8 cellular contexts compared by ENCODE assay signal in genomic region chr10:75211007-75211735, GRCh38. TPM values are rescaled to one million over a fixed set of nuclear protein-coding genes. Genes with fewer than 3 reads are reported as not detected.
A peak's percentile ranks its signal among the peaks of the same experiment; 100 is the strongest.
DNase-seq lines count a peak whose midpoint lies in the region; ATAC-seq and TF ChIP-seq lines count a peak whose summit lies in the region.

No MANE protein-coding gene starts in this region.

- peak overlapping the region; percentile 99 for H3K9ac ChIP-seq in mammary epithelial cell (ENCODE audit: insufficient read depth, low read length)

- peaks cover 55% of the 10 kb centered on the region for H3K4me1 Mint-ChIP-seq in stimulated activated naive CD8-positive, alpha-beta T cell treated with anti-CD3 and anti-CD28 coated beads, Interleukin-15, Interleukin-2, amounts not matched to agents 100 ng/mL and 50 ng/mL, for 24 hours (ENCODE audit: low read depth)

- H3K9me3 Mint-ChIP-seq in stimulated activated naive CD8-positive, alpha-beta T cell treated with anti-CD3 and anti-CD28 coated beads, Interleukin-15, Interleukin-2, amounts not matched to agents 100 ng/mL and 50 ng/mL, for 24 hours: no peaks in the 10 kb centered on the region

- peak; percentile 70 for DNase-seq in AG10803 (ENCODE audit: low read depth)
- peak; percentile 43 for DNase-seq in RPMI8226
- peak; percentile 66 for DNase-seq in mammary epithelial cell
- DNase-seq in left lobe of liver (ENCODE audit: low spot score): no peak

- H3K4me1 ChIP-seq in mammary epithelial cell (ENCODE audit: insufficient read depth, low read length): peaks cover 48% of the 10 kb centered on the region

- H3K9me3 ChIP-seq in mammary epithelial cell (replicated peaks; ENCODE audit: insufficient read depth, low read length): no peaks in the 10 kb centered on the region

- BruUV-seq in mammary epithelial cell (replicated peaks; lab: Mats Ljungman, UMichigan): TSS peak; percentile 66

- intact Hi-C loops in mammary epithelial cell (cut with micrococcal nuclease): no loop called here

- H3K4me2 ChIP-seq in mammary epithelial cell (ENCODE audit: insufficient read depth, low read depth, low read length): peak overlapping the region; percentile 97

- in situ Hi-C loops in mammary epithelial cell (cut with MboI; ENCODE audit: low sequenced_read_pairs in 2 of 2): no loop called here

- CTCF ChIA-PET in mammary epithelial cell (lab: Charles Lee; ENCODE audit: low non-redundant PET): interaction anchor here (0.6 to 1.3 kb wide), 4 partner anchors 19 to 25 kb away, joined by 3 to 12 read pairs (median 4); partner anchors contain the start of gene COMTD1

- H3K27ac Mint-ChIP-seq in stimulated activated naive CD8-positive, alpha-beta T cell treated with anti-CD3 and anti-CD28 coated beads, Interleukin-15, Interleukin-2, amounts not matched to agents 100 ng/mL and 50 ng/mL, for 24 hours: peak overlapping the region; percentile 98

- peak overlapping the region; percentile 93 for H3K27ac ChIP-seq in mammary epithelial cell (ENCODE audit: insufficient read depth, low read depth, low read length)

- ATAC-seq in GM19455 (IDR thresholded peaks at IDR 0.05; ENCODE audit: unreplicated experiment): peak; percentile 34
- peak; percentile 39 for ATAC-seq in left lobe of liver
- no peak for ATAC-seq in GM18909 (IDR thresholded peaks at IDR 0.05; ENCODE audit: poor library complexity, unreplicated experiment)
- ATAC-seq in HG02798 (IDR thresholded peaks at IDR 0.05; ENCODE audit: poor library complexity, unreplicated experiment): no peak

- H3K27me3 ChIP-seq in mammary epithelial cell (ENCODE audit: insufficient read depth, low read length): no peaks in the 10 kb centered on the region

- H3K36me3 ChIP-seq in mammary epithelial cell (ENCODE audit: insufficient read depth, low read length): peaks cover 9% of the 10 kb centered on the region

- H3K4me3 Mint-ChIP-seq in stimulated activated naive CD8-positive, alpha-beta T cell treated with anti-CD3 and anti-CD28 coated beads, Interleukin-15, Interleukin-2, amounts not matched to agents 100 ng/mL and 50 ng/mL, for 24 hours: peak overlapping the region; percentile 95

- TF ChIP-seq CTCF in AG10803 (conservative IDR thresholded peaks at IDR 0.05; ENCODE audit: low read length) (no peak), mammary epithelial cell (conservative IDR thresholded peaks at IDR 0.05 in 1 of 2, IDR thresholded peaks at IDR 0.05 in 1 of 2; ENCODE audit: extremely low read depth in 1 of 2, insufficient read depth in 1 of 2, low read depth in 1 of 2, low read length in 2 of 2) (no peak)

- H3K79me2 ChIP-seq in mammary epithelial cell (ENCODE audit: insufficient read depth, low read length): peaks cover 54% of the 10 kb centered on the region

- dilution Hi-C loops in mammary epithelial cell (cut with HindIII; ENCODE audit: low sequenced_read_pairs): no loop called here

- H3K36me3 Mint-ChIP-seq in stimulated activated naive CD8-positive, alpha-beta T cell treated with anti-CD3 and anti-CD28 coated beads, Interleukin-15, Interleukin-2, amounts not matched to agents 100 ng/mL and 50 ng/mL, for 24 hours (ENCODE audit: low read depth): peaks cover 40% of the 10 kb centered on the region

- 2% methylated on average over 35 of the region's 38 CpGs for WGBS in mammary epithelial cell (ENCODE audit: low coverage, missing lambda C conversion rate)

- peak overlapping the region; percentile 68 for H2AFZ ChIP-seq in mammary epithelial cell (ENCODE audit: low read depth, low read length)

- no peaks in the 10 kb centered on the region for H3K27me3 Mint-ChIP-seq in stimulated activated naive CD8-positive, alpha-beta T cell treated with anti-CD3 and anti-CD28 coated beads, Interleukin-15, Interleukin-2, amounts not matched to agents 100 ng/mL and 50 ng/mL, for 24 hours

- no peaks in the 10 kb centered on the region for H4K20me1 ChIP-seq in mammary epithelial cell (ENCODE audit: insufficient read depth, low read length)

- H3K4me3 ChIP-seq in AG10803 (ENCODE audit: low read length) (peak overlapping the region; percentile 94), mammary epithelial cell (replicated peaks in 1 of 3; ENCODE audit: insufficient read depth in 1 of 3, low read depth in 2 of 3, low read length in 3 of 3) (peak overlapping the region; percentile 61 to 98 (median 95))

RNA-seq across cellular contexts. Expression of gene VDAC2, which starts 0.6 kb away (rescaled TPM):
- total RNA-seq in mammary epithelial cell (100 to 1,000 TPM; 230 to 262 TPM), left lobe of liver (47.8 TPM)
- polyA plus RNA-seq in mammary epithelial cell: 150 TPM
- 119 TPM for polyA minus RNA-seq in mammary epithelial cell

RNA-seq across cellular contexts. Expression of gene COMTD1, which starts 24.6 kb away (rescaled TPM):
- total RNA-seq in mammary epithelial cell: 10 to 100 TPM; 20.0 to 26.3 TPM
- 20.5 TPM for polyA plus RNA-seq in mammary epithelial cell
- 1.0 TPM for polyA minus RNA-seq in mammary epithelial cell
- 26.9 TPM for total RNA-seq in left lobe of liver

Comparison
In these comparisons a context has a peak if more than half of its experiments do, and no peak if none do; other contexts are left out.
1. ATAC-seq: peak in GM19455 (single experiment) and left lobe of liver (single experiment); none in GM18909 (single experiment) and HG02798 (single experiment).